ENCODE assay signal across 19 cellular contexts in genomic region chr7:71266912-71267311, GRCh38.
"Had no signal": no experiment of that assay in that cellular context is flagged by ENCODE, and none has a peak within 500 bp of the region (broad histone marks: within the 10 kb centered on the region; RNA-seq: fewer than 3 reads in every experiment).

No MANE protein-coding gene starts in this region.

- H3K36me3 ChIP-seq: gastrocnemius medialis, heart left ventricle, left lung, ovary, right lobe of liver, thoracic aorta, tibial nerve, upper lobe of left lung had no signal

- H3K4me1 ChIP-seq: gastrocnemius medialis, left lung, right lobe of liver had no signal

- H3K27me3 Mint-ChIP-seq: central memory CD8-positive, alpha-beta T cell; effector memory CD8-positive, alpha-beta T cell; stimulated activated naive B cell treated with anti-CD40 and anti-IgM and Interleukin-4, amounts not matched to agents 10 μg/mL and 1 μg/mL and 100 μg/mL, for 72 hours; stimulated activated naive CD8-positive, alpha-beta T cell treated with anti-CD3 and anti-CD28 coated beads, Interleukin-15, Interleukin-2, amounts not matched to agents 100 ng/mL and 50 ng/mL, for 24 hours had no signal

- H3K27me3 ChIP-seq: gastrocnemius medialis, heart left ventricle, hepatocyte, left lung, ovary, right lobe of liver, tibial nerve, upper lobe of left lung had no signal

- H3K4me1 Mint-ChIP-seq: central memory CD8-positive, alpha-beta T cell; natural killer cell; stimulated activated naive B cell treated with anti-CD40 and anti-IgM and Interleukin-4, amounts not matched to agents 10 μg/mL and 1 μg/mL and 100 μg/mL, for 72 hours had no signal

- H3K4me2 ChIP-seq: hepatocyte had no signal

- H3K27ac Mint-ChIP-seq: effector memory CD8-positive, alpha-beta T cell; natural killer cell; stimulated activated naive B cell treated with anti-CD40 and anti-IgM and Interleukin-4, amounts not matched to agents 10 μg/mL and 1 μg/mL and 100 μg/mL, for 72 hours; stimulated activated naive CD8-positive, alpha-beta T cell treated with anti-CD3 and anti-CD28 coated beads, Interleukin-15, Interleukin-2, amounts not matched to agents 100 ng/mL and 50 ng/mL, for 24 hours had no signal

- H3K79me2 ChIP-seq: hepatocyte had no signal

- H3K36me3 Mint-ChIP-seq: natural killer cell; stimulated activated naive B cell treated with anti-CD40 and anti-IgM and Interleukin-4, amounts not matched to agents 10 μg/mL and 1 μg/mL and 100 μg/mL, for 72 hours had no signal

- H3K27ac ChIP-seq: gastrocnemius medialis, hepatocyte, left lung, ovary, right lobe of liver, thoracic aorta, tibial nerve, upper lobe of left lung had no signal

- H3K4me3 Mint-ChIP-seq: central memory CD8-positive, alpha-beta T cell; effector memory CD8-positive, alpha-beta T cell; natural killer cell; stimulated activated naive B cell treated with anti-CD40 and anti-IgM and Interleukin-4, amounts not matched to agents 10 μg/mL and 1 μg/mL and 100 μg/mL, for 72 hours; stimulated activated naive CD8-positive, alpha-beta T cell treated with anti-CD3 and anti-CD28 coated beads, Interleukin-15, Interleukin-2, amounts not matched to agents 100 ng/mL and 50 ng/mL, for 24 hours had no signal

- ATAC-seq: effector memory CD8-positive, alpha-beta T cell; gastrocnemius medialis; heart left ventricle; left cardiac atrium; left lung; natural killer cell; right lobe of liver; stimulated activated naive B cell treated with anti-CD40 and anti-IgM and Interleukin-4, amounts not matched to agents 10 μg/mL and 1 μg/mL and 100 μg/mL, for 72 hours had no signal

- H3K4me3 ChIP-seq: gastrocnemius medialis, heart left ventricle, hepatocyte, left lung, ovary, right lobe of liver, thoracic aorta, tibial nerve, upper lobe of left lung had no signal

- DNase-seq: cortex of kidney; effector memory CD8-positive, alpha-beta T cell; foreskin fibroblast; gastrocnemius medialis; heart left ventricle; left cardiac atrium; left lung; mammary epithelial cell; natural killer cell; occipital lobe; ovary; right lobe of liver; stimulated activated naive B cell treated with anti-CD40 and anti-IgM and Interleukin-4, amounts not matched to agents 10 μg/mL and 1 μg/mL and 100 μg/mL, for 72 hours; upper lobe of left lung had no signal

- H3K9me3 ChIP-seq: gastrocnemius medialis, ovary, right lobe of liver had no signal
